ENCODE assay signal across 7 cellular contexts in genomic region chr19:45682117-45682516, GRCh38. TPM values are rescaled to one million over a fixed set of nuclear protein-coding genes. Genes with fewer than 3 reads are reported as not detected.
DNase-seq lines count a peak whose midpoint lies in the region; ATAC-seq and TF ChIP-seq lines count a peak whose summit lies in the region.
"Had no signal": no experiment of that assay in that cellular context is flagged by ENCODE, and none has a peak within 500 bp of the region (broad histone marks: within the 10 kb centered on the region; RNA-seq: fewer than 3 reads in every experiment).

No MANE protein-coding gene starts in this region.

- H3K9me3 ChIP-seq in esophagus squamous epithelium (no peaks in the 10 kb centered on the region), transverse colon (no peaks in the 10 kb centered on the region)

- intact Hi-C loops in Right ventricle myocardium inferior (cut with DNase I) (loop anchor here (5.0 kb wide), 1 partner anchor 160 kb away; no protein-coding TSS in a partner anchor), left ventricle myocardium superior (cut with micrococcal nuclease) (no loop called here), esophagus squamous epithelium (cut with DNase I) (no loop called here), transverse colon (cut with DNase I; ENCODE audit: low total_unique reads) (no loop called here)

- H3K4me1 ChIP-seq in esophagus squamous epithelium: peaks cover 10 to 32% (median 16%) of the 10 kb centered on the region in 3 donors
- H3K4me1 ChIP-seq in transverse colon: peaks cover 9 to 26% (median 19%) of the 10 kb centered on the region in 4 donors

- peak overlapping the region; percentile 78 to 85 (median 84) for H3K27ac ChIP-seq in esophagus squamous epithelium
- H3K27ac ChIP-seq in transverse colon: peak overlapping the region; percentile 79 to 87 (median 81)

- in situ Hi-C loops in transverse colon (cut with MboI; ENCODE audit: low pct_ligation_motif_present in 1 of 4, low pct_unique_long_range_greater_than_20kb in 1 of 4, low sequenced_read_pairs in 3 of 4): no loop called here

- H3K4me3 ChIP-seq in esophagus squamous epithelium (peak overlapping the region; percentile 3 to 61 (median 38)), transverse colon (peak overlapping the region in 2 of 4 donors; percentile 37 to 53)

- 46 to 50% methylated on average over 8 of the region's 8 CpGs for WGBS in esophagus squamous epithelium, 2 donors
- WGBS in transverse colon (ENCODE audit: low coverage in 1 of 2), 2 donors: 51 to 74% methylated on average over 4 to 8 of the region's 8 CpGs

- no peak for TF ChIP-seq EP300 in transverse colon (IDR thresholded peaks at IDR 0.05; ENCODE audit: low read depth)

- peaks cover 0 to 31% (median 0%) of the 10 kb centered on the region in 4 donors for H3K27me3 ChIP-seq in esophagus squamous epithelium
- peaks cover 25% of the 10 kb centered on the region for H3K27me3 ChIP-seq in transverse colon

- no peak for TF ChIP-seq POLR2A in esophagus squamous epithelium (IDR thresholded peaks at IDR 0.05)
- TF ChIP-seq POLR2A in transverse colon (IDR thresholded peaks at IDR 0.05): no peak

- H3K36me3 ChIP-seq in esophagus squamous epithelium (peaks cover 2 to 35% (median 15%) of the 10 kb centered on the region in 3 donors), transverse colon (peaks cover 0 to 18% (median 6%) of the 10 kb centered on the region in 4 donors)

- TF ChIP-seq CTCF in esophagus squamous epithelium (IDR thresholded peaks at IDR 0.05) (no peak), transverse colon (IDR thresholded peaks at IDR 0.05) (no peak)

- DNase-seq in Right ventricle myocardium inferior (ENCODE audit: missing footprints) (peak; percentile 26), left ventricle myocardium superior (no peak), esophagus squamous epithelium (lab: John Stamatoyannopoulos, UW) (no peak), transverse colon (no peak)

- no peak for ATAC-seq in Right ventricle myocardium inferior
- no peak for ATAC-seq in left ventricle myocardium superior
- ATAC-seq in GM19328 (IDR thresholded peaks at IDR 0.05; ENCODE audit: unreplicated experiment): no peak
- no peak for ATAC-seq in GM19452 (IDR thresholded peaks at IDR 0.05; ENCODE audit: unreplicated experiment)

RNA-seq across cellular contexts. Expression of gene SNRPD2, which starts 9.6 kb away (rescaled TPM):
- total RNA-seq in Right ventricle myocardium inferior (252 TPM), left ventricle myocardium superior (233 TPM), esophagus squamous epithelium (100 to 1,000 TPM; 131 to 240 (median 186) TPM), transverse colon (100 to 1,000 TPM in 2 of 4 donors, 10 to 100 TPM in 2; 39.3 to 407 (median 93.4) TPM)

RNA-seq across cellular contexts. Expression of gene QPCTL, which starts 10.3 kb away (rescaled TPM):
- total RNA-seq in Right ventricle myocardium inferior (1.5 TPM), left ventricle myocardium superior (1.2 TPM), esophagus squamous epithelium (1 to 10 TPM; 3.3 to 6.9 (median 5.5) TPM), transverse colon (10 to 100 TPM in 1 of 4 donors, 1 to 10 TPM in 2, under 1 TPM in 1; 0.75 to 17.3 (median 7.2) TPM)

RNA-seq across cellular contexts. Expression of gene GIPR, which starts 14.1 kb away (rescaled TPM):
- total RNA-seq in Right ventricle myocardium inferior (5.0 TPM), left ventricle myocardium superior (4.1 TPM), esophagus squamous epithelium (1 to 10 TPM in 1 of 4 donors, under 1 TPM in 3; 0.44 to 1.1 (median 0.63) TPM), transverse colon (10 to 100 TPM; 10.1 to 40.4 (median 14.1) TPM)
- total RNA-seq: cerebellum had no signal

RNA-seq across cellular contexts. Expression of gene EML2, which starts 42.9 kb away (rescaled TPM):
- total RNA-seq in Right ventricle myocardium inferior (39.1 TPM), left ventricle myocardium superior (33.4 TPM), esophagus squamous epithelium (100 to 1,000 TPM in 1 of 4 donors, 10 to 100 TPM in 3; 38.6 to 617 (median 58.3) TPM), transverse colon (10 to 100 TPM; 40.8 to 64.3 (median 60.0) TPM)

RNA-seq across cellular contexts. Expression of gene FBXO46, which starts 48.6 kb away (rescaled TPM):
- total RNA-seq in Right ventricle myocardium inferior (13.1 TPM), left ventricle myocardium superior (15.4 TPM), esophagus squamous epithelium (10 to 100 TPM; 16.0 to 37.2 (median 25.9) TPM), transverse colon (10 to 100 TPM; 14.1 to 40.8 (median 19.6) TPM)
